Comparison of ENCODE assay signal across 2 cellular contexts in the genomic region with DNA sequence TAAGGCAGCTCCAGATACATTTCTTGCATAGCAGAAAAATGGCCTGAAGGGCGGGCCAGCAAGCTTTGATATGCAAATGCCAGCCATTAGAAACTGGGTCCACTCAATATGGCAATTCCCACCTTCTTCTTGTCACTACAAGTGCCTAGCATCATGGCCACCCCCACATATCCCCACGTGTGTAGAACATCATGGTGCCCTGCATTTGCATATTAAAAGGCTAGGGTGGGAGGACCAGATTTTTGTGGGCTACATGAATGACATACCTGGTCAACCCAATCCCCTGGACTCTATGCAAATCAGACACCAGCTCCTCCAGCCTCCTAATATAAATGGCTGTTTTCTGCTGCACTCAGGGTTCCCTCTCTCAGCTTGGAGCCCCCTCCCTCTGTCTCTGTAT.
TF ChIP-seq lines count a peak whose summit lies in the region.

No MANE protein-coding gene starts in this region.

TF ChIP-seq in H1, 55 proteins besides CTCF, POLR2A, EP300 and RAD21:
- TF ChIP-seq GABPA (IDR thresholded peaks at IDR 0.05; ENCODE audit: borderline replicate concordance, insufficient read depth, low read length) (no peak), SP2 (IDR thresholded peaks at IDR 0.05; ENCODE audit: low read length) (no peak), ATF3 (IDR thresholded peaks at IDR 0.05; ENCODE audit: insufficient read depth, low read depth, low read length) (no peak), YY1 (IDR thresholded peaks at IDR 0.05; ENCODE audit: low read depth, low read length) (peak; percentile 25; the same call in 1 of the 2 replicates), POLR2AphosphoS5 (IDR thresholded peaks at IDR 0.05; ENCODE audit: low read depth, low read length) (no peak), CBX5 (IDR thresholded peaks at IDR 0.05; ENCODE audit: low read depth, low read length) (no peak), TCF12 (IDR thresholded peaks at IDR 0.05; ENCODE audit: low read depth, low read length) (no peak), NRF1 (IDR thresholded peaks at IDR 0.05; ENCODE audit: low read depth, low read length) (no peak)

TF ChIP-seq in SK-N-SH treated with all-trans-retinoic acid at 6 μM for 48 hours, 23 proteins besides CTCF, POLR2A, EP300 and RAD21:
- TF ChIP-seq GLIS3 (CRISPR knock-in tag; IDR thresholded peaks at IDR 0.05) (no peak), ZNF70 (CRISPR knock-in tag; IDR thresholded peaks at IDR 0.05) (no peak), TOX (CRISPR knock-in tag; IDR thresholded peaks at IDR 0.05; ENCODE audit: borderline replicate concordance) (no peak), SNAI2 (CRISPR knock-in tag; IDR thresholded peaks at IDR 0.05) (no peak), RARB (CRISPR knock-in tag; IDR thresholded peaks at IDR 0.05) (no peak), ZNF8 (CRISPR knock-in tag; IDR thresholded peaks at IDR 0.05) (no peak), CSRNP3 (CRISPR knock-in tag; IDR thresholded peaks at IDR 0.05) (no peak), ISL1 (CRISPR knock-in tag; IDR thresholded peaks at IDR 0.05) (no peak), CREB5 (CRISPR knock-in tag; IDR thresholded peaks at IDR 0.05; ENCODE audit: low read depth) (no peak), ZFP3 (CRISPR knock-in tag; IDR thresholded peaks at IDR 0.05) (no peak), TCF4 (CRISPR knock-in tag; IDR thresholded peaks at IDR 0.05; ENCODE audit: borderline replicate concordance) (no peak), ZC3H10 (CRISPR knock-in tag; IDR thresholded peaks at IDR 0.05) (no peak), OSR1 (CRISPR knock-in tag; IDR thresholded peaks at IDR 0.05) (no peak), BACH2 (CRISPR knock-in tag; IDR thresholded peaks at IDR 0.05; ENCODE audit: borderline replicate concordance) (no peak), ZNF565 (CRISPR knock-in tag; conservative IDR thresholded peaks at IDR 0.05; ENCODE audit: low read depth) (no peak)
- TF ChIP-seq, protein P1, sequence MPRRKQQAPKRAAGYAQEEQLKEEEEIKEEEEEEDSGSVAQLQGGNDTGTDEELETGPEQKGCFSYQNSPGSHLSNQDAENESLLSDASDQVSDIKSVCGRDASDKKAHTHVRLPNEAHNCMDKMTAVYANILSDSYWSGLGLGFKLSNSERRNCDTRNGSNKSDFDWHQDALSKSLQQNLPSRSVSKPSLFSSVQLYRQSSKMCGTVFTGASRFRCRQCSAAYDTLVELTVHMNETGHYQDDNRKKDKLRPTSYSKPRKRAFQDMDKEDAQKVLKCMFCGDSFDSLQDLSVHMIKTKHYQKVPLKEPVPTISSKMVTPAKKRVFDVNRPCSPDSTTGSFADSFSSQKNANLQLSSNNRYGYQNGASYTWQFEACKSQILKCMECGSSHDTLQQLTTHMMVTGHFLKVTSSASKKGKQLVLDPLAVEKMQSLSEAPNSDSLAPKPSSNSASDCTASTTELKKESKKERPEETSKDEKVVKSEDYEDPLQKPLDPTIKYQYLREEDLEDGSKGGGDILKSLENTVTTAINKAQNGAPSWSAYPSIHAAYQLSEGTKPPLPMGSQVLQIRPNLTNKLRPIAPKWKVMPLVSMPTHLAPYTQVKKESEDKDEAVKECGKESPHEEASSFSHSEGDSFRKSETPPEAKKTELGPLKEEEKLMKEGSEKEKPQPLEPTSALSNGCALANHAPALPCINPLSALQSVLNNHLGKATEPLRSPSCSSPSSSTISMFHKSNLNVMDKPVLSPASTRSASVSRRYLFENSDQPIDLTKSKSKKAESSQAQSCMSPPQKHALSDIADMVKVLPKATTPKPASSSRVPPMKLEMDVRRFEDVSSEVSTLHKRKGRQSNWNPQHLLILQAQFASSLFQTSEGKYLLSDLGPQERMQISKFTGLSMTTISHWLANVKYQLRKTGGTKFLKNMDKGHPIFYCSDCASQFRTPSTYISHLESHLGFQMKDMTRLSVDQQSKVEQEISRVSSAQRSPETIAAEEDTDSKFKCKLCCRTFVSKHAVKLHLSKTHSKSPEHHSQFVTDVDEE (CRISPR knock-in tag; IDR thresholded peaks at IDR 0.05): no peak
- TF ChIP-seq, protein P2, sequence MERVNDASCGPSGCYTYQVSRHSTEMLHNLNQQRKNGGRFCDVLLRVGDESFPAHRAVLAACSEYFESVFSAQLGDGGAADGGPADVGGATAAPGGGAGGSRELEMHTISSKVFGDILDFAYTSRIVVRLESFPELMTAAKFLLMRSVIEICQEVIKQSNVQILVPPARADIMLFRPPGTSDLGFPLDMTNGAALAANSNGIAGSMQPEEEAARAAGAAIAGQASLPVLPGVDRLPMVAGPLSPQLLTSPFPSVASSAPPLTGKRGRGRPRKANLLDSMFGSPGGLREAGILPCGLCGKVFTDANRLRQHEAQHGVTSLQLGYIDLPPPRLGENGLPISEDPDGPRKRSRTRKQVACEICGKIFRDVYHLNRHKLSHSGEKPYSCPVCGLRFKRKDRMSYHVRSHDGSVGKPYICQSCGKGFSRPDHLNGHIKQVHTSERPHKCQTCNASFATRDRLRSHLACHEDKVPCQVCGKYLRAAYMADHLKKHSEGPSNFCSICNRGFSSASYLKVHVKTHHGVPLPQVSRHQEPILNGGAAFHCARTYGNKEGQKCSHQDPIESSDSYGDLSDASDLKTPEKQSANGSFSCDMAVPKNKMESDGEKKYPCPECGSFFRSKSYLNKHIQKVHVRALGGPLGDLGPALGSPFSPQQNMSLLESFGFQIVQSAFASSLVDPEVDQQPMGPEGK (CRISPR knock-in tag; IDR thresholded peaks at IDR 0.05; ENCODE audit: borderline replicate concordance): no peak
TF ChIP-seq in SK-N-SH treated with all-trans-retinoic acid at 6 μM for 48 hours: peak in this region for 0.
